Comparison of ENCODE assay signal across 8 cellular contexts in genomic region chr2:73268831-73269685, GRCh38. TPM values are rescaled to one million over a fixed set of nuclear protein-coding genes. Genes with fewer than 3 reads are reported as not detected.
DNase-seq lines count a peak whose midpoint lies in the region; TF ChIP-seq lines count a peak whose summit lies in the region.

No MANE protein-coding gene starts in this region.

- intact Hi-C loops in esophagus squamous epithelium (cut with DNase I) = no loop called here

- no peak overlapping the region for H3K4me2 ChIP-seq in SK-N-SH

- no peaks in the 10 kb centered on the region for H3K9me3 ChIP-seq in esophagus squamous epithelium
- no peaks in the 10 kb centered on the region for H3K9me3 ChIP-seq in SK-N-SH

- H3K36me3 ChIP-seq in esophagus squamous epithelium = no peaks in the 10 kb centered on the region
- H3K36me3 ChIP-seq in SK-N-SH (replicated peaks in 1 of 2; ENCODE audit: control insufficient read depth in 1 of 2, insufficient read depth in 2 of 2, low read length in 1 of 2) = no peaks in the 10 kb centered on the region

- peak in 3 of 6 experiments; percentile 13 to 37 (median 24) for TF ChIP-seq CTCF in esophagus squamous epithelium (IDR thresholded peaks at IDR 0.05)
- no peak for TF ChIP-seq CTCF in SK-N-SH (IDR thresholded peaks at IDR 0.05)

- no peak for TF ChIP-seq EP300 in SK-N-SH (IDR thresholded peaks at IDR 0.05; ENCODE audit: borderline replicate concordance in 1 of 2, low read depth in 1 of 2, low read length in 1 of 2)

- no peak for TF ChIP-seq POLR2A in esophagus squamous epithelium (IDR thresholded peaks at IDR 0.05)

- H3K4me3 ChIP-seq in esophagus squamous epithelium (peak overlapping the region; percentile 18 to 63 (median 46)), SK-N-SH (ENCODE audit: low read depth in 2 of 2, low read length in 1 of 2) (no peak overlapping the region)

- TF ChIP-seq RAD21 in SK-N-SH (IDR thresholded peaks at IDR 0.05; ENCODE audit: low read length) = no peak

- no peak overlapping the region for H2AFZ ChIP-seq in SK-N-SH (ENCODE audit: low read depth)

- CTCF ChIA-PET in HEK293T (lab: Yijun Ruan, JAX) (no interaction called here), SK-N-SH (lab: Yijun Ruan, JAX) (interaction anchor here (2.0 kb wide), 1 partner anchor 22 kb away, joined by 4 read pairs; no protein-coding TSS in a partner anchor)

- H3K27ac ChIP-seq in esophagus squamous epithelium (peak overlapping the region in 2 of 4 donors; percentile 36 to 48), SK-N-SH (ENCODE audit: low read depth in 2 of 2, low read length in 1 of 2) (no peak overlapping the region)

- POLR2A ChIA-PET in HEK293T (lab: Yijun Ruan, JAX) = interaction anchor here (0.9 kb wide), 1 partner anchor 36 kb away, joined by 3 read pairs; the partner anchor contains the start of genes CCT7 and PRADC1
- POLR2A ChIA-PET in SK-N-SH (lab: Yijun Ruan, JAX) = no interaction called here

- H3K9me2 ChIP-seq in SK-N-SH = no peaks in the 10 kb centered on the region

- 32 to 52% methylated on average over 15 to 19 of the region's 113 CpGs for WGBS in esophagus squamous epithelium, 2 donors
- WGBS in SK-N-SH (ENCODE audit: low lambda C conversion rate) = 97% methylated on average over 56 of the region's 113 CpGs

- peaks cover 0 to 61% (median 0%) of the 10 kb centered on the region in 4 donors for H3K27me3 ChIP-seq in esophagus squamous epithelium
- no peaks in the 10 kb centered on the region for H3K27me3 ChIP-seq in SK-N-SH (ENCODE audit: insufficient read depth)

- DNase-seq in DMS153 treated with DMSO at 0.1 percent for 48 hours (lab: John Stamatoyannopoulos, UW; ENCODE audit: unreplicated experiment) = peak; percentile 76
- peak; percentile 33 for DNase-seq in HEK293T (ENCODE audit: extremely low spot score)
- DNase-seq in NCI-H2196 (lab: John Stamatoyannopoulos, UW; ENCODE audit: unreplicated experiment) = peak; percentile 66
- DNase-seq in activated T-cell treated with anti-CD3 and anti-CD28 coated beads for 24 hours (ENCODE audit: low read depth) = peak; percentile 57
- DNase-seq in esophagus squamous epithelium (lab: John Stamatoyannopoulos, UW) = no peak
- DNase-seq in retina = peak; percentile 84
- no peak for DNase-seq in occipital lobe (lab: John Stamatoyannopoulos, UW)
- DNase-seq in SK-N-SH = no peak

- no peak overlapping the region for H3K9ac ChIP-seq in SK-N-SH

- H4K20me1 ChIP-seq in SK-N-SH (ENCODE audit: insufficient read depth) = no peaks in the 10 kb centered on the region

- no peaks in the 10 kb centered on the region for H3K79me2 ChIP-seq in SK-N-SH (ENCODE audit: insufficient read depth)

- H3F3A ChIP-seq in SK-N-SH (replicated peaks; ENCODE audit: insufficient read depth) = no peaks in the 10 kb centered on the region

- H3K4me1 ChIP-seq in esophagus squamous epithelium (peaks cover 4 to 25% (median 7%) of the 10 kb centered on the region in 3 donors), SK-N-SH (ENCODE audit: control insufficient read depth in 1 of 2, insufficient read depth in 2 of 2, low read depth in 1 of 2, low read length in 1 of 2) (no peaks in the 10 kb centered on the region; a peak in 1 of 4 replicates)

TF ChIP-seq in HEK293T, 16 proteins besides CTCF, POLR2A, EP300 and RAD21:
- TF ChIP-seq PKNOX1 (IDR thresholded peaks at IDR 0.05) (no peak), ARNT (IDR thresholded peaks at IDR 0.05) (no peak), NFRKB (IDR thresholded peaks at IDR 0.05) (no peak), L3MBTL2 (conservative IDR thresholded peaks at IDR 0.05) (no peak), ZNF384 (IDR thresholded peaks at IDR 0.05) (no peak), SUZ12 (IDR thresholded peaks at IDR 0.05) (no peak), SP1 (IDR thresholded peaks at IDR 0.05) (no peak), BHLHE40 (IDR thresholded peaks at IDR 0.05; ENCODE audit: borderline replicate concordance) (no peak), ELF4 (IDR thresholded peaks at IDR 0.05) (no peak), CTBP1 (IDR thresholded peaks at IDR 0.05; ENCODE audit: borderline replicate concordance) (no peak), TARDBP (IDR thresholded peaks at IDR 0.05) (no peak), FOXK2 (IDR thresholded peaks at IDR 0.05) (no peak), FOXM1 (IDR thresholded peaks at IDR 0.05; ENCODE audit: borderline replicate concordance) (no peak), LEF1 (IDR thresholded peaks at IDR 0.05; ENCODE audit: borderline replicate concordance) (no peak)

TF ChIP-seq in SK-N-SH, 30 proteins besides CTCF, POLR2A, EP300 and RAD21:
- TF ChIP-seq MXI1 (IDR thresholded peaks at IDR 0.05; ENCODE audit: low read depth, low read length) = no peak

RNA-seq across cellular contexts. Expression of gene FBXO41, which starts 15.2 kb away (rescaled TPM):
- total RNA-seq in esophagus squamous epithelium (1 to 10 TPM; 1.1 to 2.3 (median 1.3) TPM), occipital lobe (27.0 TPM)
- 3.1 and 3.5 TPM in 2 replicates for polyA plus RNA-seq in SK-N-SH (2012; rRNA removed)
- 1.2 and 1.7 TPM in 2 replicates for polyA plus RNA-seq in SK-N-SH (2012; cell fraction: cytosol; rRNA removed)
- 11.0 and 11.4 TPM in 2 replicates for polyA plus RNA-seq in SK-N-SH (2012; cell fraction: nucleus; rRNA removed)

RNA-seq across cellular contexts. Expression of gene EGR4, which starts 24.3 kb away (rescaled TPM):
- total RNA-seq in esophagus squamous epithelium (under 1 TPM in 1 of 4 donors, not detected in 3; 0.26 TPM), occipital lobe (not detected)
- polyA plus RNA-seq in SK-N-SH (2012; rRNA removed) = 0.02 TPM in 1 of 2 replicates, not detected in the other
- polyA plus RNA-seq in SK-N-SH (2012; cell fraction: cytosol; rRNA removed) = 0.01 TPM in 1 of 2 replicates, not detected in the other
- 0.05 TPM in 1 of 2 replicates, not detected in the other for polyA plus RNA-seq in SK-N-SH (2012; cell fraction: nucleus; rRNA removed)

RNA-seq across cellular contexts. Expression of gene CCT7, which starts 35.0 kb away (rescaled TPM):
- 100 to 1,000 TPM; 149 to 246 (median 217) TPM for total RNA-seq in esophagus squamous epithelium
- total RNA-seq in occipital lobe = 164 TPM
- 369 and 405 TPM in 2 replicates for polyA plus RNA-seq in SK-N-SH (2012; rRNA removed)
- polyA plus RNA-seq in SK-N-SH (2012; cell fraction: cytosol; rRNA removed) = 361 and 401 TPM in 2 replicates
- 236 TPM in 2 replicates for polyA plus RNA-seq in SK-N-SH (2012; cell fraction: nucleus; rRNA removed)

RNA-seq across cellular contexts. Expression of gene PRADC1, which starts 36.0 kb away (rescaled TPM):
- total RNA-seq in esophagus squamous epithelium = 10 to 100 TPM; 19.2 to 32.8 (median 29.3) TPM
- total RNA-seq in occipital lobe = 5.9 TPM
- polyA plus RNA-seq in SK-N-SH (2012; rRNA removed) = 8.5 and 9.6 TPM in 2 replicates
- 5.1 and 7.9 TPM in 2 replicates for polyA plus RNA-seq in SK-N-SH (2012; cell fraction: cytosol; rRNA removed)
- polyA plus RNA-seq in SK-N-SH (2012; cell fraction: nucleus; rRNA removed) = 3.3 and 3.7 TPM in 2 replicates

RNA-seq across cellular contexts. Expression of gene SMYD5, which starts 55.0 kb away (rescaled TPM):
- total RNA-seq in esophagus squamous epithelium (10 to 100 TPM in 3 of 4 donors, 1 to 10 TPM in 1; 5.6 to 22.1 (median 17.6) TPM), occipital lobe (20.0 TPM)
- polyA plus RNA-seq in SK-N-SH (2012; rRNA removed) = 21.4 and 22.2 TPM in 2 replicates
- polyA plus RNA-seq in SK-N-SH (2012; cell fraction: cytosol; rRNA removed) = 12.1 and 16.2 TPM in 2 replicates
- 63.9 and 65.0 TPM in 2 replicates for polyA plus RNA-seq in SK-N-SH (2012; cell fraction: nucleus; rRNA removed)

Comparison
In these comparisons a context has a peak if more than half of its experiments do, and no peak if none do; other contexts are left out.
1. DNase-seq: peak in DMS153 treated with DMSO at 0.1 percent for 48 hours (single experiment), HEK293T (single experiment), NCI-H2196 (single experiment), activated T-cell treated with anti-CD3 and anti-CD28 coated beads for 24 hours (single experiment) and retina (single experiment); none in esophagus squamous epithelium (single experiment), occipital lobe (single experiment) and SK-N-SH (single experiment).
2. H3K4me3 ChIP-seq: peak in esophagus squamous epithelium (4 of 4); none in SK-N-SH (0 of 2).